6 cellular contexts compared by ENCODE assay signal in genomic region chr22:37626144-37626543, GRCh38. TPM values are rescaled to one million over a fixed set of nuclear protein-coding genes. Genes with fewer than 3 reads are reported as not detected.
A peak's percentile ranks its signal among the peaks of the same experiment; 100 is the strongest.
DNase-seq lines count a peak whose midpoint lies in the region; ATAC-seq and TF ChIP-seq lines count a peak whose summit lies in the region.

No MANE protein-coding gene starts in this region.

- H3K27me3 ChIP-seq in heart right ventricle = no peaks in the 10 kb centered on the region
- H3K27me3 ChIP-seq in stomach smooth muscle (ENCODE audit: control insufficient read depth in 1 of 2, insufficient read depth in 2 of 2, low read length in 2 of 2) = no peaks in the 10 kb centered on the region

- DNase-seq in activated B cell treated with CpG ODN at 0.5 μM for 24 hours (no peak), heart right ventricle (peak; percentile 62 to 83), NCI-H2171 (lab: John Stamatoyannopoulos, UW) (no peak), NCI-H510A (lab: John Stamatoyannopoulos, UW) (no peak), NOMO-1 treated with DMSO at 0.1 percent for 48 hours (lab: John Stamatoyannopoulos, UW; ENCODE audit: unreplicated experiment) (no peak)

- peak; percentile 43 for ATAC-seq in activated B cell treated with CpG ODN at 0.5 μM for 24 hours (ENCODE audit: low read depth)
- ATAC-seq in heart right ventricle = peak; percentile 47 to 73 (median 68)

- peaks cover 44% of the 10 kb centered on the region for H3K36me3 Mint-ChIP-seq in activated B cell treated with CpG ODN at 0.5 μM for 24 hours (ENCODE audit: low read depth)

- 60 to 64% methylated on average over 11 of the region's 11 CpGs for WGBS in heart right ventricle, 2 donors

- no peak for TF ChIP-seq CTCF in activated B cell treated with CpG ODN at 0.5 μM for 24 hours (IDR thresholded peaks at IDR 0.05)
- TF ChIP-seq CTCF in heart right ventricle (IDR thresholded peaks at IDR 0.05) = peak in 3 of 9 donors; percentile 17 to 24 (median 21)

- intact Hi-C loops in activated B cell treated with CpG ODN at 0.5 μM for 24 hours (cut with micrococcal nuclease) (no loop called here), heart right ventricle (cut with DNase I) (loop anchor here in 3 of 10 donors (5.0 to 10.0 kb wide), 3 partner anchors 56 to 239 kb away; no protein-coding TSS in a partner anchor)

- peak overlapping the region; percentile 86 for H3K27ac Mint-ChIP-seq in activated B cell treated with CpG ODN at 0.5 μM for 24 hours

- H3K4me3 ChIP-seq in heart right ventricle (no peak overlapping the region), stomach smooth muscle (ENCODE audit: low read length in 2 of 2) (peak overlapping the region in 1 of 2 donors; percentile 40)

- peak overlapping the region; percentile 36 to 71 for H3K9ac ChIP-seq in stomach smooth muscle (ENCODE audit: low read length in 2 of 2)

- POLR2A ChIA-PET in activated B cell treated with CpG ODN at 0.5 μM for 24 hours (lab: Charles Lee) = interaction anchor here (0.6 to 7.5 kb wide), 11 partner anchors 8 to 257 kb away, joined by 3 to 78 read pairs (median 16); partner anchors contain the start of genes GGA1, LGALS1, NOL12 and PDXP

- H3K27ac ChIP-seq in heart right ventricle (peak overlapping the region in 9 of 10 donors; percentile 41 to 76 (median 69)), stomach smooth muscle (ENCODE audit: low read length) (peak overlapping the region; percentile 92)

- H3K4me1 Mint-ChIP-seq in activated B cell treated with CpG ODN at 0.5 μM for 24 hours = peaks cover 65% of the 10 kb centered on the region

- peak overlapping the region; percentile 24 for H3K4me3 Mint-ChIP-seq in activated B cell treated with CpG ODN at 0.5 μM for 24 hours

- CTCF ChIA-PET in activated B cell treated with CpG ODN at 0.5 μM for 24 hours (lab: Charles Lee) = interaction anchor here (0.7 to 6.9 kb wide), 9 partner anchors 8 to 56 kb away, joined by 3 to 90 read pairs (median 6); partner anchors contain the start of genes GGA1, PDXP and SH3BP1

- H3K9me3 ChIP-seq in heart right ventricle (no peaks in the 10 kb centered on the region), stomach smooth muscle (ENCODE audit: control insufficient read depth in 2 of 2, low read length in 2 of 2) (no peaks in the 10 kb centered on the region)

- H3K9me3 Mint-ChIP-seq in activated B cell treated with CpG ODN at 0.5 μM for 24 hours = no peaks in the 10 kb centered on the region

- no peaks in the 10 kb centered on the region for H3K27me3 Mint-ChIP-seq in activated B cell treated with CpG ODN at 0.5 μM for 24 hours

- H3K36me3 ChIP-seq in heart right ventricle = peaks cover 0 to 84% (median 17%) of the 10 kb centered on the region in 9 donors
- H3K36me3 ChIP-seq in stomach smooth muscle (ENCODE audit: control insufficient read depth in 2 of 2, insufficient read depth in 2 of 2, low read length in 2 of 2) = peaks cover 16% of the 10 kb centered on the region in 2 donors

- H3K4me1 ChIP-seq in heart right ventricle (peaks cover 15 to 40% (median 31%) of the 10 kb centered on the region in 9 donors), stomach smooth muscle (ENCODE audit: control insufficient read depth, insufficient read depth, low read length) (peaks cover 47% of the 10 kb centered on the region)

RNA-seq across cellular contexts. Expression of gene SH3BP1, which starts 13.3 kb away (rescaled TPM):
- 87.9 and 88.4 TPM in 2 replicates for total RNA-seq in activated B cell treated with CpG ODN at 0.5 μM for 24 hours
- 1 to 10 TPM in 8 of 10 donors, under 1 TPM in 2; 0.50 to 9.3 (median 2.7) TPM for total RNA-seq in heart right ventricle
- 1 to 10 TPM; 1.4 to 1.5 TPM for polyA plus RNA-seq in heart right ventricle

RNA-seq across cellular contexts. Expression of gene GGA1, which starts 17.5 kb away (rescaled TPM):
- total RNA-seq in activated B cell treated with CpG ODN at 0.5 μM for 24 hours (102 and 126 TPM in 2 replicates), heart right ventricle (10 to 100 TPM; 22.9 to 32.6 (median 25.4) TPM)
- polyA plus RNA-seq in heart right ventricle = 10 to 100 TPM; 31.0 to 39.7 TPM

RNA-seq across cellular contexts. Expression of gene PDXP, which starts 32.4 kb away (rescaled TPM):
- total RNA-seq in activated B cell treated with CpG ODN at 0.5 μM for 24 hours (17.7 and 22.6 TPM in 2 replicates), heart right ventricle (10 to 100 TPM; 16.6 to 29.9 (median 21.2) TPM)
- 10 to 100 TPM in 1 of 2 donors, 1 to 10 TPM in 1; 5.3 to 26.9 TPM for polyA plus RNA-seq in heart right ventricle

RNA-seq across cellular contexts. Expression of gene LGALS2, which starts 46.3 kb away (rescaled TPM):
- not detected in 2 replicates for total RNA-seq in activated B cell treated with CpG ODN at 0.5 μM for 24 hours
- total RNA-seq in heart right ventricle = 1 to 10 TPM in 1 of 10 donors, under 1 TPM in 2, not detected in 7; 0.53 to 6.5 (median 0.61) TPM
- not detected for polyA plus RNA-seq in heart right ventricle

RNA-seq across cellular contexts. Expression of gene LGALS1, which starts 49.3 kb away (rescaled TPM):
- total RNA-seq in activated B cell treated with CpG ODN at 0.5 μM for 24 hours (230 and 254 TPM in 2 replicates), heart right ventricle (1,000 to 10,000 TPM in 2 of 10 donors, 100 to 1,000 TPM in 8; 651 to 1,550 (median 786) TPM)
- polyA plus RNA-seq in heart right ventricle = 1,000 to 10,000 TPM; 1,777 to 4,200 TPM

Comparison
In these comparisons a context has a peak if more than half of its experiments do, and no peak if none do; other contexts are left out.
1. DNase-seq: peak in heart right ventricle (2 of 2); none in activated B cell treated with CpG ODN at 0.5 μM for 24 hours (single experiment), NCI-H2171 (single experiment), NCI-H510A (single experiment) and NOMO-1 treated with DMSO at 0.1 percent for 48 hours (single experiment).